Comparison of ENCODE assay signal across 1 cellular context in genomic region chr2:167861574-167862193, GRCh38.
TF ChIP-seq lines count a peak whose summit lies in the region.

No MANE protein-coding gene starts in this region.

TF ChIP-seq in GM23338, 12 proteins besides CTCF, POLR2A, EP300 and RAD21 (continued from another document):
- no peak for TF ChIP-seq EZH2phosphoT487 (IDR thresholded peaks at IDR 0.05; ENCODE audit: unreplicated experiment)
